Comparison of ENCODE assay signal across 8 cellular contexts in the genomic region with DNA sequence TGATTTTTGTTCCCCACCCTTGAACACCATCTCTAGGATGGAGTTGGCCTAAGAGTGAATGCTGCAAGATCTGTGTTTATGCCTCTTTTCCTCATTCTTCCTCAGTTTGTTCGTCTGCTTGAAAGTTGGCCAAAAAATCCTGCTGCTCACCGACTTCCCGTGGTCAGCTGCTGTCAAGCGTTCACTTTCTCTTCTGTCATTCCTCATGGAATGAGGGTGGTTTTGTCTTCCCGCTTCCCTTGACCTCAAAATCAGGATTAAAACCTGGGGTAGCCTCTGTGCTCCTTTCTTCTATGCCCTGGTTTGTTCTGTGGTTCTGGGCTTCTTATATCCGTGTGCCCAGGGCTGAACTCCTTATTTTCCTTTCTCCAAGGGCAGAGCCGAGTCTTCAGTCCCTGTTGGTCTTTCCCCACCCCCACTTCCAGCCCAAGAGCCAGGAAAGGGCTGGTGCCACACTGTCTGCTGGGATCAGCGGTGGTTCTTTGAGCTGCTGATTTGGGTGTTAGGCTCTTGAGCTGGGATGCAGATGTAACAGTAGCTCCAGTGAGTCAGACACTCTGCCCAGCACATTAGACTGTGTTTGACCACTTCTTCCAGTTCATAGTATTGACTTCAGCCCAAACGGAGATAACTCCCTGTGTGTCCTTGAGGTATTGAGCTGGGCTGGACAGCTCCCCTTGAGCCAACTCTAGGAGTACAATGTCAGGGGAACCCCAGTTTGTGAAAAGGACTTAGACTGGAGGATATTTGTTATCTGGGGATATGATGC. TPM values are rescaled to one million over a fixed set of nuclear protein-coding genes. Genes with fewer than 3 reads are reported as not detected.
DNase-seq lines count a peak whose midpoint lies in the region; ATAC-seq, FAIRE-seq and TF ChIP-seq lines count a peak whose summit lies in the region.

No MANE protein-coding gene starts in this region.

- H3K4me2 ChIP-seq in K562 (ENCODE audit: insufficient read depth, low read length) (peak overlapping the region; percentile 7; the same call in 1 of the 2 replicates), PC-9 (no peak overlapping the region)

- TF ChIP-seq CTCF in AG04449 (IDR thresholded peaks at IDR 0.05; ENCODE audit: insufficient read depth, low read length, missing control alignments) (no peak), K562 (IDR thresholded peaks at IDR 0.05 in 2 of 3, conservative IDR thresholded peaks at IDR 0.05 in 1 of 3; ENCODE audit: insufficient read depth in 2 of 3, low read depth in 1 of 3, low read length in 3 of 3) (no peak), PC-9 (conservative IDR thresholded peaks at IDR 0.05) (no peak)

- POLR2A ChIA-PET in AG04449 (lab: Yijun Ruan, JAX) (interaction anchor here (1.5 kb wide), 1 partner anchor 18 kb away, joined by 3 read pairs; the partner anchor contains the start of gene ELL3), K562 (lab: Yijun Ruan, JAX) (interaction anchor here (0.5 to 4.5 kb wide), 8 partner anchors 8 to 1521 kb away, joined by 3 to 26 read pairs (median 4); partner anchors contain the start of genes GANC, MFAP1 and TMEM87A), PC-9 (lab: Charles Lee; ENCODE audit: unreplicated experiment) (no interaction called here)

- H3K79me2 ChIP-seq in K562 (ENCODE audit: control insufficient read depth, insufficient read depth, low read length) (peaks cover 36% of the 10 kb centered on the region), PC-9 (ENCODE audit: low read depth) (peaks cover 32% of the 10 kb centered on the region)

- in situ Hi-C loops in K562 (cut with MboI): no loop called here

- peaks cover 32% of the 10 kb centered on the region for H3K4me1 Mint-ChIP-seq in memory B cell

- no peaks in the 10 kb centered on the region for H3K9me2 ChIP-seq in PC-9 (ENCODE audit: insufficient read depth)

- H3K4me3 Mint-ChIP-seq in memory B cell: peak overlapping the region; percentile 49

- peaks cover 17% of the 10 kb centered on the region for H3K9me1 ChIP-seq in K562 (ENCODE audit: control insufficient read depth, insufficient read depth, low read length)

- no peak for ATAC-seq in K562
- ATAC-seq in memory B cell (ENCODE audit: low read depth): no peak

- CTCF ChIA-PET in AG04449 (lab: Yijun Ruan, JAX) (interaction anchor here (3.9 to 4.1 kb wide), 2 partner anchors 17 to 23 kb away, joined by 17 to 20 read pairs; partner anchors contain the start of gene ELL3), K562 (lab: Yijun Ruan, JAX; ENCODE audit: low intra/inter-chr PET ratio) (no interaction called here), PC-9 (lab: Charles Lee) (interaction anchor here (0.7 kb wide), 1 partner anchor 369 kb away, joined by 9 read pairs; no protein-coding TSS in a partner anchor)

- TF ChIP-seq POLR2A in K562 (conservative IDR thresholded peaks at IDR 0.05): no peak

- TF ChIP-seq EP300 in K562 (IDR thresholded peaks at IDR 0.05; ENCODE audit: low read length): no peak

- peak overlapping the region; percentile 61 for H3K27ac ChIP-seq in HUES48 (ENCODE audit: low read depth, low read length)
- peak overlapping the region; percentile 99; the same call in 1 of the 3 replicates for H3K27ac ChIP-seq in K562 (ENCODE audit: extremely low read depth, low read depth, low read length)
- no peak overlapping the region for H3K27ac ChIP-seq in PC-9

- H3K9me3 ChIP-seq in HUES48 (ENCODE audit: control insufficient read depth, insufficient read depth, low read length): no peaks in the 10 kb centered on the region
- no peaks in the 10 kb centered on the region for H3K9me3 ChIP-seq in K562 (replicated peaks; ENCODE audit: control insufficient read depth, insufficient read depth, low read depth, low read length)
- H3K9me3 ChIP-seq in PC-9 (ENCODE audit: insufficient read depth, low read depth): no peaks in the 10 kb centered on the region

- no peaks in the 10 kb centered on the region for H3K27me3 ChIP-seq in HUES48 (ENCODE audit: control insufficient read depth, insufficient read depth, low read length)
- no peaks in the 10 kb centered on the region for H3K27me3 ChIP-seq in K562 (ENCODE audit: control insufficient read depth in 2 of 2, insufficient read depth in 2 of 2, low read length in 2 of 2)
- no peaks in the 10 kb centered on the region for H3K27me3 ChIP-seq in PC-9 (ENCODE audit: insufficient read depth, low read depth)

- peak overlapping the region; percentile 6; the same call in 1 of the 2 replicates for H3K4me3 ChIP-seq in AG04449 (ENCODE audit: low read depth, low read length)
- H3K4me3 ChIP-seq in HUES48 (ENCODE audit: low read depth, low read length): 0 out of 2 replicates have a peak overlapping the region, but pooled peaks have one; percentile 15
- H3K4me3 ChIP-seq in K562: no peak overlapping the region
- no peak overlapping the region for H3K4me3 ChIP-seq in PC-9

- intact Hi-C loops in K562 (cut with micrococcal nuclease) (no loop called here), PC-9 (cut with micrococcal nuclease; ENCODE audit: unreplicated experiment) (no loop called here)

- no peak overlapping the region for H3K9ac ChIP-seq in HUES48 (ENCODE audit: low read depth, low read length)
- H3K9ac ChIP-seq in K562 (ENCODE audit: insufficient read depth in 1 of 2, low read depth in 2 of 2, low read length in 2 of 2): peak overlapping the region; percentile 33 to 72; a peak in 3 of 4 replicates

- peak overlapping the region; percentile 42 for H3K27ac Mint-ChIP-seq in memory B cell

- no peak for FAIRE-seq in K562 (lab: Jason Lieb, UNC)

- peaks cover 33% of the 10 kb centered on the region for H3K36me3 Mint-ChIP-seq in memory B cell

- BruUV-seq in K562 (replicated peaks; lab: Mats Ljungman, UMichigan): no TSS peak
- BruUV-seq in PC-9 (replicated peaks; lab: Mats Ljungman, UMichigan): no TSS peak

- H3K4me1 ChIP-seq in HUES48 (ENCODE audit: control insufficient read depth, insufficient read depth, low read length): peaks cover 36% of the 10 kb centered on the region
- H3K4me1 ChIP-seq in K562 (replicated peaks in 1 of 2; ENCODE audit: control insufficient read depth in 2 of 2, insufficient read depth in 2 of 2, low read length in 2 of 2): peaks cover 34 to 40% of the 10 kb centered on the region in 2 experiments
- H3K4me1 ChIP-seq in PC-9 (replicated peaks; ENCODE audit: insufficient read depth): peaks cover 13% of the 10 kb centered on the region; the same call in 1 of the 2 replicates

- WGBS in K562 (ENCODE audit: insufficient coverage, low coverage, missing lambda C conversion rate): 83% methylated on average over 9 of the region's 9 CpGs

- no peaks in the 10 kb centered on the region for H3K27me3 Mint-ChIP-seq in memory B cell

- H3K36me3 ChIP-seq in HUES48 (ENCODE audit: control insufficient read depth, insufficient read depth, low read length) (peaks cover 44% of the 10 kb centered on the region), K562 (ENCODE audit: control insufficient read depth, insufficient read depth, low read length) (peaks cover 55% of the 10 kb centered on the region), PC-9 (ENCODE audit: low read depth) (peaks cover 13% of the 10 kb centered on the region)

- DNase-seq in AG04449 (ENCODE audit: low read depth, low spot score) (no peak), K562 (ENCODE audit: extremely low read depth in 1 of 4, low spot score in 3 of 4) (no peak), memory B cell (ENCODE audit: low spot score in 2 of 2) (no peak), OCI-M2 (lab: John Stamatoyannopoulos, UW; ENCODE audit: unreplicated experiment) (no peak), NCI-H345 treated with DMSO at 0.1 percent for 48 hours (lab: John Stamatoyannopoulos, UW; ENCODE audit: unreplicated experiment) (no peak), PC-9 (no peak), NCI-H1092 treated with DMSO at 0.1 percent for 48 hours (lab: John Stamatoyannopoulos, UW) (no peak)

- no peak overlapping the region for H2AFZ ChIP-seq in K562 (ENCODE audit: low read depth, low read length)
- no peak overlapping the region for H2AFZ ChIP-seq in PC-9

- H3K9me3 Mint-ChIP-seq in memory B cell: no peaks in the 10 kb centered on the region

- no peak for TF ChIP-seq RAD21 in K562 (CRISPR knock-in tag; conservative IDR thresholded peaks at IDR 0.05 in 1 of 2, IDR thresholded peaks at IDR 0.05 in 1 of 2)

- H4K20me1 ChIP-seq in K562 (replicated peaks; ENCODE audit: control insufficient read depth, insufficient read depth, low read length) (peaks cover 17% of the 10 kb centered on the region; the same call in 1 of the 2 replicates), PC-9 (ENCODE audit: insufficient read depth) (no peaks in the 10 kb centered on the region)

- H3F3A ChIP-seq in PC-9 (ENCODE audit: insufficient read depth, low read depth): peaks cover 33% of the 10 kb centered on the region; the same call in 1 of the 2 replicates

RNA-seq across cellular contexts. Expression of gene SERF2, which starts 2.3 kb away (rescaled TPM):
- 218 and 403 TPM in 2 replicates for total RNA-seq in K562 (2011; cell fraction: chromatin; rRNA removed; ENCODE audit: low replicate concordance)
- 324 and 335 TPM in 2 replicates for total RNA-seq in K562 (2011; cell fraction: nucleolus; rRNA removed)
- total RNA-seq in K562 (2011; cell fraction: nucleoplasm; rRNA removed): 384 and 484 TPM in 2 replicates
- 504 and 539 TPM in 2 replicates for total RNA-seq in K562 (2014; rRNA removed)
- total RNA-seq in K562 (2014; rRNA removed; fragmentation: Illumina TruSeq; extraction: Trizol): 330 and 497 TPM in 2 replicates
- 505 and 539 TPM in 2 replicates for total RNA-seq in K562 (2015; rRNA removed; fragmentation: Illumina TruSeq; extraction: Trizol)
- total RNA-seq in K562 (2021): 867 and 903 TPM in 2 replicates
- polyA plus RNA-seq in K562 (2011; rRNA removed): 829 and 915 TPM in 2 replicates
- polyA plus RNA-seq in K562 (2011; cell fraction: cytosol; rRNA removed): 1,193 and 1,426 TPM in 2 replicates
- 959 and 1,088 TPM in 2 replicates for polyA plus RNA-seq in K562 (2011; cell fraction: nucleus; rRNA removed)
- polyA plus RNA-seq in K562 (2012): 922 and 1,325 TPM in 2 replicates
- 1,117 and 1,415 TPM in 2 replicates for polyA plus RNA-seq in K562 (2014; fragmentation: Illumina TruSeq; extraction: Trizol)
- polyA plus RNA-seq in K562 (2014; fragmentation: Nextera tagmentation; extraction: Ambion mirVana): 1,000 to 10,000 TPM; 2,726 to 3,360 TPM
- polyA plus RNA-seq in K562 (2014; rRNA removed): 1,025 and 1,310 TPM in 2 replicates
- polyA minus RNA-seq in K562 (2011; rRNA and poly(A)+ RNA removed): 168 and 202 TPM in 2 replicates
- polyA minus RNA-seq in K562 (2011; cell fraction: cytosol; rRNA and poly(A)+ RNA removed): 213 and 218 TPM in 2 replicates
- polyA minus RNA-seq in K562 (2011; cell fraction: nucleus; rRNA and poly(A)+ RNA removed): 104 and 170 TPM in 2 replicates
- 612 and 779 TPM in 2 replicates for total RNA-seq in PC-9 (2021)

RNA-seq across cellular contexts. Expression of gene SERINC4, which starts 5.6 kb away (rescaled TPM):
- total RNA-seq in K562 (2011; cell fraction: chromatin; rRNA removed; ENCODE audit: low replicate concordance): 0.83 and 1.1 TPM in 2 replicates
- 0.50 and 0.53 TPM in 2 replicates for total RNA-seq in K562 (2011; cell fraction: nucleolus; rRNA removed)
- 0.46 and 0.59 TPM in 2 replicates for total RNA-seq in K562 (2011; cell fraction: nucleoplasm; rRNA removed)
- total RNA-seq in K562 (2014; rRNA removed): 0.24 TPM in 1 of 2 replicates, not detected in the other
- 0.13 TPM in 1 of 2 replicates, not detected in the other for total RNA-seq in K562 (2014; rRNA removed; fragmentation: Illumina TruSeq; extraction: Trizol)
- 0.08 and 0.14 TPM in 2 replicates for total RNA-seq in K562 (2015; rRNA removed; fragmentation: Illumina TruSeq; extraction: Trizol)
- total RNA-seq in K562 (2021): 0.16 and 0.22 TPM in 2 replicates
- polyA plus RNA-seq in K562 (2011; rRNA removed): 0.18 TPM in 2 replicates
- polyA plus RNA-seq in K562 (2011; cell fraction: cytosol; rRNA removed): 0.07 and 0.13 TPM in 2 replicates
- 0.14 and 0.28 TPM in 2 replicates for polyA plus RNA-seq in K562 (2011; cell fraction: nucleus; rRNA removed)
- polyA plus RNA-seq in K562 (2012): 0.07 TPM in 1 of 2 replicates, not detected in the other
- polyA plus RNA-seq in K562 (2014; fragmentation: Illumina TruSeq; extraction: Trizol): 0.06 and 0.18 TPM in 2 replicates
- polyA plus RNA-seq in K562 (2014; fragmentation: Nextera tagmentation; extraction: Ambion mirVana): under 1 TPM; 0.23 to 0.48 TPM
- 0.23 and 0.86 TPM in 2 replicates for polyA plus RNA-seq in K562 (2014; rRNA removed)
- polyA minus RNA-seq in K562 (2011; rRNA and poly(A)+ RNA removed): 0.18 and 0.32 TPM in 2 replicates
- not detected in 2 replicates for polyA minus RNA-seq in K562 (2011; cell fraction: cytosol; rRNA and poly(A)+ RNA removed)
- polyA minus RNA-seq in K562 (2011; cell fraction: nucleus; rRNA and poly(A)+ RNA removed): 0.11 and 0.27 TPM in 2 replicates
- 0.46 TPM in 1 of 2 replicates, not detected in the other for total RNA-seq in PC-9 (2021)

RNA-seq across cellular contexts. Expression of gene HYPK, which starts 5.9 kb away (rescaled TPM):
- total RNA-seq in K562 (2011; cell fraction: chromatin; rRNA removed; ENCODE audit: low replicate concordance): 43.0 and 50.8 TPM in 2 replicates
- total RNA-seq in K562 (2011; cell fraction: nucleolus; rRNA removed): 31.5 and 32.9 TPM in 2 replicates
- 41.6 and 66.5 TPM in 2 replicates for total RNA-seq in K562 (2011; cell fraction: nucleoplasm; rRNA removed)
- total RNA-seq in K562 (2014; rRNA removed): 21.1 and 40.6 TPM in 2 replicates
- total RNA-seq in K562 (2014; rRNA removed; fragmentation: Illumina TruSeq; extraction: Trizol): 6.5 and 7.2 TPM in 2 replicates
- total RNA-seq in K562 (2015; rRNA removed; fragmentation: Illumina TruSeq; extraction: Trizol): 6.0 and 9.0 TPM in 2 replicates
- 23.7 and 27.7 TPM in 2 replicates for total RNA-seq in K562 (2021)
- 25.8 and 28.0 TPM in 2 replicates for polyA plus RNA-seq in K562 (2011; rRNA removed)
- 1.8 and 4.5 TPM in 2 replicates for polyA plus RNA-seq in K562 (2011; cell fraction: cytosol; rRNA removed)
- polyA plus RNA-seq in K562 (2011; cell fraction: nucleus; rRNA removed): 20.3 and 23.9 TPM in 2 replicates
- 3.3 and 8.7 TPM in 2 replicates for polyA plus RNA-seq in K562 (2012)
- polyA plus RNA-seq in K562 (2014; fragmentation: Illumina TruSeq; extraction: Trizol): 17.5 and 26.1 TPM in 2 replicates
- 1 to 10 TPM; 9.6 TPM for polyA plus RNA-seq in K562 (2014; fragmentation: Nextera tagmentation; extraction: Ambion mirVana)
- 22.7 and 33.9 TPM in 2 replicates for polyA plus RNA-seq in K562 (2014; rRNA removed)
- 11.6 and 13.6 TPM in 2 replicates for polyA minus RNA-seq in K562 (2011; rRNA and poly(A)+ RNA removed)
- 19.9 and 20.8 TPM in 2 replicates for polyA minus RNA-seq in K562 (2011; cell fraction: cytosol; rRNA and poly(A)+ RNA removed)
- polyA minus RNA-seq in K562 (2011; cell fraction: nucleus; rRNA and poly(A)+ RNA removed): 8.5 and 17.2 TPM in 2 replicates
- total RNA-seq in PC-9 (2021): 10.1 and 14.4 TPM in 2 replicates

RNA-seq across cellular contexts. Expression of gene ELL3, which starts 17.7 kb away (rescaled TPM):
- 4.3 and 5.0 TPM in 2 replicates for total RNA-seq in K562 (2011; cell fraction: chromatin; rRNA removed; ENCODE audit: low replicate concordance)
- total RNA-seq in K562 (2011; cell fraction: nucleolus; rRNA removed): 4.3 and 6.3 TPM in 2 replicates
- 2.8 and 3.9 TPM in 2 replicates for total RNA-seq in K562 (2011; cell fraction: nucleoplasm; rRNA removed)
- total RNA-seq in K562 (2014; rRNA removed) (2.9 and 5.2 TPM in 2 replicates), K562 (2014; rRNA removed; fragmentation: Illumina TruSeq; extraction: Trizol) (1.9 and 2.6 TPM in 2 replicates), K562 (2015; rRNA removed; fragmentation: Illumina TruSeq; extraction: Trizol) (1.5 TPM in 2 replicates), K562 (2021) (0.80 and 1.9 TPM in 2 replicates), PC-9 (2021) (6.1 and 7.0 TPM in 2 replicates)
- polyA plus RNA-seq in K562 (2011; rRNA removed) (0.96 and 2.6 TPM in 2 replicates), K562 (2014; fragmentation: Illumina TruSeq; extraction: Trizol) (1.8 and 2.6 TPM in 2 replicates), K562 (2014; fragmentation: Nextera tagmentation; extraction: Ambion mirVana) (1 to 10 TPM; 2.9 to 3.6 TPM), K562 (2014; rRNA removed) (3.0 and 3.9 TPM in 2 replicates)
- polyA plus RNA-seq in K562 (2011; cell fraction: cytosol; rRNA removed): 0.59 and 3.0 TPM in 2 replicates
- polyA plus RNA-seq in K562 (2011; cell fraction: nucleus; rRNA removed): 3.2 and 5.4 TPM in 2 replicates
- 1.2 and 2.0 TPM in 2 replicates for polyA plus RNA-seq in K562 (2012)
- 0.87 and 3.2 TPM in 2 replicates for polyA minus RNA-seq in K562 (2011; rRNA and poly(A)+ RNA removed)
- polyA minus RNA-seq in K562 (2011; cell fraction: cytosol; rRNA and poly(A)+ RNA removed): 1.9 TPM in 1 of 2 replicates, not detected in the other
- 2.0 and 4.8 TPM in 2 replicates for polyA minus RNA-seq in K562 (2011; cell fraction: nucleus; rRNA and poly(A)+ RNA removed)

RNA-seq across cellular contexts. Expression of gene MFAP1, which starts 30.0 kb away (rescaled TPM):
- total RNA-seq in K562 (2011; cell fraction: chromatin; rRNA removed; ENCODE audit: low replicate concordance): 14.8 and 40.8 TPM in 2 replicates
- 11.4 and 14.7 TPM in 2 replicates for total RNA-seq in K562 (2011; cell fraction: nucleolus; rRNA removed)
- total RNA-seq in K562 (2011; cell fraction: nucleoplasm; rRNA removed): 17.6 and 18.2 TPM in 2 replicates
- total RNA-seq in K562 (2014; rRNA removed): 35.9 and 44.6 TPM in 2 replicates
- total RNA-seq in K562 (2014; rRNA removed; fragmentation: Illumina TruSeq; extraction: Trizol): 64.1 and 72.5 TPM in 2 replicates
- 57.1 and 59.8 TPM in 2 replicates for total RNA-seq in K562 (2015; rRNA removed; fragmentation: Illumina TruSeq; extraction: Trizol)
- 34.3 and 37.1 TPM in 2 replicates for total RNA-seq in K562 (2021)
- polyA plus RNA-seq in K562 (2011; rRNA removed): 25.1 and 37.4 TPM in 2 replicates
- polyA plus RNA-seq in K562 (2011; cell fraction: cytosol; rRNA removed): 15.0 and 21.6 TPM in 2 replicates
- 10.3 and 13.6 TPM in 2 replicates for polyA plus RNA-seq in K562 (2011; cell fraction: nucleus; rRNA removed)
- 29.5 and 44.8 TPM in 2 replicates for polyA plus RNA-seq in K562 (2012)
- 57.8 and 62.8 TPM in 2 replicates for polyA plus RNA-seq in K562 (2014; fragmentation: Illumina TruSeq; extraction: Trizol)
- 10 to 100 TPM; 34.9 to 64.0 TPM for polyA plus RNA-seq in K562 (2014; fragmentation: Nextera tagmentation; extraction: Ambion mirVana)
- 38.9 and 48.2 TPM in 2 replicates for polyA plus RNA-seq in K562 (2014; rRNA removed)
- polyA minus RNA-seq in K562 (2011; rRNA and poly(A)+ RNA removed): 58.4 and 65.1 TPM in 2 replicates
- polyA minus RNA-seq in K562 (2011; cell fraction: cytosol; rRNA and poly(A)+ RNA removed): 11.1 and 18.8 TPM in 2 replicates
- polyA minus RNA-seq in K562 (2011; cell fraction: nucleus; rRNA and poly(A)+ RNA removed): 5.8 and 14.3 TPM in 2 replicates
- total RNA-seq in PC-9 (2021): 22.3 and 26.3 TPM in 2 replicates

Comparison
In these comparisons a context has a peak if more than half of its experiments do, and no peak if none do; other contexts are left out.
1. H3K4me3 ChIP-seq: peak in AG04449 (single experiment) and HUES48 (single experiment); none in K562 (single experiment) and PC-9 (single experiment).